Comparison of ENCODE assay signal across 22 cellular contexts in genomic region chr22:17907731-17908051, GRCh38.
DNase-seq lines count a peak whose midpoint lies in the region; ATAC-seq, FAIRE-seq and TF ChIP-seq lines count a peak whose summit lies in the region.
"Had no signal": no experiment of that assay in that cellular context is flagged by ENCODE, and none has a peak within 500 bp of the region (broad histone marks: within the 10 kb centered on the region; RNA-seq: fewer than 3 reads in every experiment).

No MANE protein-coding gene starts in this region.

- ATAC-seq in IMR-90 (ENCODE audit: low read depth), result no peak
- no peak for ATAC-seq in activated T-helper 17 cell treated with anti-CD3 and anti-CD28 coated beads, Interleukin-2, amount 50 U/mL, for 72 hours (replicated peaks)
- ATAC-seq in GM19023 (IDR thresholded peaks at IDR 0.05; ENCODE audit: unreplicated experiment), result no peak
- ATAC-seq: activated T-cell treated with anti-CD3 and anti-CD28 coated beads, Interleukin-2, amount 50 U/mL, for 72 hours; PC-3 had no signal

- dilution Hi-C loops in IMR-90 (cut with HindIII; ENCODE audit: low sequenced_read_pairs, unreplicated experiment), result no loop called here

- no peak overlapping the region for H2BK20ac ChIP-seq in IMR-90 (ENCODE audit: low read depth, low read length)

- H3K14ac ChIP-seq in IMR-90 (replicated peaks; ENCODE audit: low read depth, low read length), result no peak overlapping the region

- FAIRE-seq in GM12892 (lab: Jason Lieb, UNC), result no peak
- FAIRE-seq: endothelial cell of umbilical vein, islet of Langerhans had no signal

- peaks cover 52 to 84% of the 10 kb centered on the region in 2 experiments for H3K79me1 ChIP-seq in IMR-90 (ENCODE audit: low read depth in 1 of 2, low read length in 2 of 2)

- WGBS in IMR-90 (ENCODE audit: extremely low coverage in 2 of 2, insufficient read length in 1 of 2), 2 experiments, result 43% methylated on average over 1 of the region's 9 CpGs; no CpG with 5 or more reads in 1 of the 2 experiments

- peaks cover 8% of the 10 kb centered on the region for H3K4me1 Mint-ChIP-seq in activated T-helper 17 cell treated with anti-CD3 and anti-CD28 coated beads, Interleukin-2, amount 50 U/mL, for 72 hours

- H3K18ac ChIP-seq in IMR-90 (ENCODE audit: low read depth, low read length), result no peak overlapping the region

- no peak overlapping the region for H2BK5ac ChIP-seq in IMR-90 (ENCODE audit: low read depth, low read length, poor library complexity, severe bottlenecking)

- no peak overlapping the region for H2BK15ac ChIP-seq in IMR-90 (ENCODE audit: low read depth, low read length)

- H4K5ac ChIP-seq in IMR-90 (ENCODE audit: low read depth, low read length), result no peak overlapping the region

- H3K4me1 ChIP-seq in IMR-90 (ENCODE audit: control insufficient read depth, insufficient read depth, low read length) (peaks cover 12% of the 10 kb centered on the region), rectal smooth muscle tissue (ENCODE audit: control insufficient read depth, insufficient read depth, low read length) (peaks cover 40% of the 10 kb centered on the region)

- no peak overlapping the region for H2AK9ac ChIP-seq in IMR-90 (replicated peaks; ENCODE audit: low read depth, low read length, poor library complexity)

- no peak for TF ChIP-seq POLR2A in IMR-90 (IDR thresholded peaks at IDR 0.05; ENCODE audit: low read depth, low read length)
- no peak for TF ChIP-seq POLR2A in GM12892 (IDR thresholded peaks at IDR 0.05; ENCODE audit: low read depth, low read length)

- H3K36me3 ChIP-seq in IMR-90 (ENCODE audit: control insufficient read depth, insufficient read depth, low read length) (peaks cover 18% of the 10 kb centered on the region), rectal smooth muscle tissue (ENCODE audit: control insufficient read depth, insufficient read depth, low read length) (peaks cover 16% of the 10 kb centered on the region)

- H2AK5ac ChIP-seq in IMR-90 (ENCODE audit: low read depth, low read length), result no peak overlapping the region; the same call in 1 of the 2 replicates

- TF ChIP-seq RAD21 in IMR-90 (IDR thresholded peaks at IDR 0.05; ENCODE audit: low read length), result no peak

- in situ Hi-C loops in IMR-90 (cut with MboI; ENCODE audit: low sequenced_read_pairs), result no loop called here

- H4K8ac ChIP-seq in IMR-90 (ENCODE audit: low read depth in 2 of 2, low read length in 2 of 2), result no peak overlapping the region

- no peak overlapping the region for H3K4ac ChIP-seq in IMR-90 (ENCODE audit: low read depth, low read length)

- H3K23ac ChIP-seq in IMR-90 (ENCODE audit: low read depth, low read length), result no peak overlapping the region

- intact Hi-C loops in IMR-90 (cut with micrococcal nuclease), result no loop called here

- H3K4me3 ChIP-seq in IMR-90 (ENCODE audit: insufficient read depth, low read depth, low read length) (no peak overlapping the region), rectal smooth muscle tissue (ENCODE audit: low read length) (no peak overlapping the region)
- H3K4me3 ChIP-seq: BLaER1 treated with 17β-estradiol and CSF1 and Interleukin-3, amounts not matched to agents 10 nM and 100 nM; skin epidermis; stomach; tibial artery had no signal

- peaks cover 23% of the 10 kb centered on the region for H4K20me1 ChIP-seq in IMR-90 (ENCODE audit: insufficient read depth, low read length)

- BruUV-seq in IMR-90 (replicated peaks; lab: Mats Ljungman, UMichigan), result no TSS peak

- H3K9me1 ChIP-seq in IMR-90 (ENCODE audit: insufficient read depth, low read length), result peaks cover 44% of the 10 kb centered on the region

- no peaks in the 10 kb centered on the region for H3K27me3 Mint-ChIP-seq in activated T-helper 17 cell treated with anti-CD3 and anti-CD28 coated beads, Interleukin-2, amount 50 U/mL, for 72 hours
- H3K27me3 Mint-ChIP-seq: activated CD4-positive, alpha-beta memory T cell treated with anti-CD3 and anti-CD28 coated beads for 36 hours had no signal

- no peak for DNase-seq in IMR-90
- DNase-seq in superior temporal gyrus (ENCODE audit: extremely low spot score), result no peak
- no peak for DNase-seq in GM12892 (ENCODE audit: insufficient read length)
- DNase-seq: activated CD4-positive, alpha-beta memory T cell treated with anti-CD3 and anti-CD28 coated beads for 36 hours; activated CD4-positive, alpha-beta T cell treated with anti-CD3 and anti-CD28 coated beads for 1 hour; activated naive CD4-positive, alpha-beta T cell; activated T-cell treated with anti-CD3 and anti-CD28 coated beads, Interleukin-2, amount 50 U/mL, for 72 hours; KG1; NCI-H1417 treated with DMSO at 0.1 percent for 48 hours; NCI-H2029 treated with DMSO at 0.1 percent for 48 hours; occipital lobe; PC-3; stomach; tibial artery had no signal

- H3K56ac ChIP-seq in IMR-90 (ENCODE audit: extremely low read depth, insufficient read depth, low read length), result no peak overlapping the region

- CTCF ChIA-PET in IMR-90 (lab: Yijun Ruan, JAX), result no interaction called here

- peaks cover 39% of the 10 kb centered on the region for H3K36me3 Mint-ChIP-seq in activated T-helper 17 cell treated with anti-CD3 and anti-CD28 coated beads, Interleukin-2, amount 50 U/mL, for 72 hours (ENCODE audit: low read depth)

- no peak overlapping the region for H2AFZ ChIP-seq in IMR-90 (replicated peaks; ENCODE audit: low read length, poor library complexity)

- no peak overlapping the region for H3K4me3 Mint-ChIP-seq in activated T-helper 17 cell treated with anti-CD3 and anti-CD28 coated beads, Interleukin-2, amount 50 U/mL, for 72 hours
- H3K4me3 Mint-ChIP-seq: activated CD4-positive, alpha-beta memory T cell treated with anti-CD3 and anti-CD28 coated beads for 36 hours; activated T-cell treated with anti-CD3 and anti-CD28 coated beads, Interleukin-2, amount 50 U/mL, for 72 hours had no signal

- no peak for TF ChIP-seq CTCF in IMR-90 (conservative IDR thresholded peaks at IDR 0.05; ENCODE audit: low read depth, low read length)

- peak overlapping the region; percentile 74 for H3K27ac Mint-ChIP-seq in activated T-helper 17 cell treated with anti-CD3 and anti-CD28 coated beads, Interleukin-2, amount 50 U/mL, for 72 hours
- H3K27ac Mint-ChIP-seq: activated CD4-positive, alpha-beta memory T cell treated with anti-CD3 and anti-CD28 coated beads for 36 hours; activated T-cell treated with anti-CD3 and anti-CD28 coated beads, Interleukin-2, amount 50 U/mL, for 72 hours had no signal

- H3K4me2 ChIP-seq in IMR-90 (ENCODE audit: low read depth, low read length), result no peak overlapping the region
- H3K4me2 ChIP-seq: BLaER1 treated with 17β-estradiol and CSF1 and Interleukin-3, amounts not matched to agents 10 nM and 100 nM had no signal

- H3K9me3 ChIP-seq in IMR-90 (ENCODE audit: control insufficient read depth, insufficient read depth, low read length), result no peaks in the 10 kb centered on the region
- H3K9me3 ChIP-seq: BLaER1 treated with 17β-estradiol and CSF1 and Interleukin-3, amounts not matched to agents 10 nM and 100 nM; stomach; tibial artery had no signal

- no peak overlapping the region for H3K27ac ChIP-seq in IMR-90 (ENCODE audit: insufficient read depth, low read length)
- H3K27ac ChIP-seq in layer of hippocampus (ENCODE audit: low read depth, low read length), result peak overlapping the region; percentile 14
- H3K27ac ChIP-seq in rectal smooth muscle tissue (ENCODE audit: low read depth, low read length), result peak overlapping the region; percentile 40
- H3K27ac ChIP-seq: BLaER1 treated with 17β-estradiol and CSF1 and Interleukin-3, amounts not matched to agents 10 nM and 100 nM; skin epidermis; tibial artery had no signal

- POLR2A ChIA-PET in IMR-90 (lab: Charles Lee; ENCODE audit: unreplicated experiment), result no interaction called here

- H2BK120ac ChIP-seq in IMR-90 (ENCODE audit: low read depth, low read length), result no peak overlapping the region

- H3K27me3 ChIP-seq in IMR-90 (ENCODE audit: control insufficient read depth, insufficient read depth, low read length) (no peaks in the 10 kb centered on the region), layer of hippocampus (ENCODE audit: control insufficient read depth, insufficient read depth, low read length) (no peaks in the 10 kb centered on the region), rectal smooth muscle tissue (ENCODE audit: control insufficient read depth, insufficient read depth, low read length) (no peaks in the 10 kb centered on the region)
- H3K27me3 ChIP-seq: BLaER1 treated with 17β-estradiol and CSF1 and Interleukin-3, amounts not matched to agents 10 nM and 100 nM; stomach; tibial artery had no signal

- H3K9ac ChIP-seq in IMR-90 (ENCODE audit: low read depth, low read length) (no peak overlapping the region), rectal smooth muscle tissue (ENCODE audit: low read length) (no peak overlapping the region)
- H3K9ac ChIP-seq: BLaER1 treated with 17β-estradiol and CSF1 and Interleukin-3, amounts not matched to agents 10 nM and 100 nM had no signal

- H4K91ac ChIP-seq in IMR-90 (ENCODE audit: insufficient read depth, low read depth, low read length), result no peak overlapping the region

- no peaks in the 10 kb centered on the region for H3K9me3 Mint-ChIP-seq in activated T-helper 17 cell treated with anti-CD3 and anti-CD28 coated beads, Interleukin-2, amount 50 U/mL, for 72 hours
- H3K9me3 Mint-ChIP-seq: activated CD4-positive, alpha-beta memory T cell treated with anti-CD3 and anti-CD28 coated beads for 36 hours; activated T-cell treated with anti-CD3 and anti-CD28 coated beads, Interleukin-2, amount 50 U/mL, for 72 hours had no signal

TF ChIP-seq in IMR-90, 13 proteins besides CTCF, POLR2A, EP300 and RAD21:
- TF ChIP-seq FOS (IDR thresholded peaks at IDR 0.05; ENCODE audit: low read depth, low read length) (no peak), CEBPB (IDR thresholded peaks at IDR 0.05; ENCODE audit: low read depth, low read length) (peak; percentile 86)
